In genomic region chr11:110827276-110827675, GRCh38 we compare ENCODE assay signal across 2 cellular contexts.
TF ChIP-seq lines count a peak whose summit lies in the region.

No MANE protein-coding gene starts in this region.

TF ChIP-seq in IMR-90, 13 proteins besides CTCF, POLR2A, EP300 and RAD21:
- TF ChIP-seq MAZ (IDR thresholded peaks at IDR 0.05; ENCODE audit: borderline replicate concordance, low read depth, low read length): no peak
- no peak for TF ChIP-seq ELK1 (IDR thresholded peaks at IDR 0.05; ENCODE audit: borderline replicate concordance, low read depth, low read length)
- TF ChIP-seq CHD1 (IDR thresholded peaks at IDR 0.05; ENCODE audit: low read depth, low read length): no peak
- TF ChIP-seq NFE2L2 (IDR thresholded peaks at IDR 0.05; ENCODE audit: low read depth, low read length): no peak

TF ChIP-seq in H1, 55 proteins besides CTCF, POLR2A, EP300 and RAD21:
- TF ChIP-seq ATF3 (IDR thresholded peaks at IDR 0.05; ENCODE audit: insufficient read depth, low read depth, low read length) (no peak), SIX5 (IDR thresholded peaks at IDR 0.05; ENCODE audit: low read depth, low read length) (no peak), POU5F1 (IDR thresholded peaks at IDR 0.05; ENCODE audit: low read depth, low read length) (no peak), KDM5A (IDR thresholded peaks at IDR 0.05; ENCODE audit: low read length) (no peak), YY1 (IDR thresholded peaks at IDR 0.05; ENCODE audit: low read depth, low read length) (no peak), CBX5 (IDR thresholded peaks at IDR 0.05; ENCODE audit: low read depth, low read length) (no peak), MAFK (IDR thresholded peaks at IDR 0.05; ENCODE audit: low read depth, low read length) (no peak), ASH2L (IDR thresholded peaks at IDR 0.05; ENCODE audit: low read length) (no peak), BCL11A (IDR thresholded peaks at IDR 0.05; ENCODE audit: low read depth in 2 of 2, low read length in 2 of 2) (no peak), CHD2 (IDR thresholded peaks at IDR 0.05; ENCODE audit: low read length) (no peak), HDAC2 (IDR thresholded peaks at IDR 0.05; ENCODE audit: borderline replicate concordance in 1 of 2, low read depth in 2 of 2, low read length in 2 of 2) (no peak), SP4 (IDR thresholded peaks at IDR 0.05; ENCODE audit: low read length) (no peak), GABPA (IDR thresholded peaks at IDR 0.05; ENCODE audit: borderline replicate concordance, insufficient read depth, low read length) (no peak), TBP (IDR thresholded peaks at IDR 0.05; ENCODE audit: low read depth, low read length) (no peak), BACH1 (IDR thresholded peaks at IDR 0.05; ENCODE audit: low read length) (no peak), SRF (IDR thresholded peaks at IDR 0.05; ENCODE audit: low read depth, low read length) (no peak)
